ENCODE assay signal across 12 cellular contexts in the genomic region with DNA sequence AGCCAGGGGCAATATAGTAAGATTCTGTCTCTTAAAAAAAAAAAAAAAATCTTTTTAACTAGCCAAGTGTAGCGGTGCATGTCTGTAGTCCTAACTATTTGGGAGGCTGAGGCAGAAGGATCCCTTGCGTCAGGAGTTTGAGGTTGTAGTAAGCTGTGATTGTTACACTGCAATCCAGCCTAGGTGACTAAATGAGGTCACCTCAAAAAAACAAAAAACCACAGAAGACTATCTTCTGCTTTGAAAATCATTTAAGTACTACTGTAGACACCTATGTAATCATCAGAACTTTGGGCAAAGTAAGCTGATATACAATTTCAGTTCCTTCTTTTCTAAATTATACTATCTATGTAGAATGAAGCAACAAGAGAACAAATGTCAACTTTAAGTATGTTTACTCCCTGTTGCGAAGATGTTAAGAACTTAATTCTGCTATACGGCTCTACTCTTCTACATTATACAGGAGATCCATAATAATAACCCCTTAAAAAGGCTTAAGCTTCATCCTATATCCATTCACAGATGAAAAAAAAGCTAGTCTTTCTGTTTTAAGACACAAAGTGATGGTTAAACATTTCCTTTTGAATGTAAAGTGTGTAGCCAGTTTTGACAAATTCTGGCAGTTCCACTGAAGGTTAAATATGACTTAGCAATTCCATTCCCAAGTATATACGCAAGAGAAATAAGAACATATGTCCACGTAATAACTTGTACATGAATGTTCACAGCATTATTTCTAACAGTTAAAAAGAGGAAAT. TPM values are rescaled to one million over a fixed set of nuclear protein-coding genes. Genes with fewer than 3 reads are reported as not detected.
A peak's percentile ranks its signal among the peaks of the same experiment; 100 is the strongest.
DNase-seq lines count a peak whose midpoint lies in the region; ATAC-seq, FAIRE-seq and TF ChIP-seq lines count a peak whose summit lies in the region.
"Had no signal": no experiment of that assay in that cellular context is flagged by ENCODE, and none has a peak within 500 bp of the region (broad histone marks: within the 10 kb centered on the region; RNA-seq: fewer than 3 reads in every experiment).

No MANE protein-coding gene starts in this region.

- no peak for TF ChIP-seq RAD21 in HepG2 (CRISPR knock-in tag; IDR thresholded peaks at IDR 0.05)

- in situ Hi-C loops in HepG2 (cut with HindIII; ENCODE audit: extremely low pct_ligation_motif_present, low pct_unique_long_range_greater_than_20kb), result loop anchor here (25.0 kb wide), 1 partner anchor 1247 kb away; no protein-coding TSS in a partner anchor

- H3K9me3 ChIP-seq in SU-DHL-6 (ENCODE audit: insufficient read depth, low read length) (no peaks in the 10 kb centered on the region), HepG2 (ENCODE audit: low read length) (no peaks in the 10 kb centered on the region)
- H3K9me3 ChIP-seq: SJSA1 had no signal

- no peaks in the 10 kb centered on the region for H3K36me3 ChIP-seq in SU-DHL-6 (ENCODE audit: low read length)
- H3K36me3 ChIP-seq in HepG2 (replicated peaks in 1 of 2; ENCODE audit: control insufficient read depth in 1 of 2, insufficient read depth in 2 of 2, low read length in 2 of 2), result no peaks in the 10 kb centered on the region
- H3K36me3 ChIP-seq: SJSA1 had no signal

- 36% methylated on average over 6 of the region's 6 CpGs for WGBS in HepG2 (ENCODE audit: low lambda C conversion rate)

- DNase-seq in NCI-H187 (lab: John Stamatoyannopoulos, UW) (no peak), HepG2 (ENCODE audit: low spot score) (no peak), erythroblast (lab: John Stamatoyannopoulos, UW) (no peak), dorsolateral prefrontal cortex (no peak)
- DNase-seq: DND-41 had no signal

- H3K79me2 ChIP-seq in SU-DHL-6 (ENCODE audit: insufficient read depth, low read length) (no peaks in the 10 kb centered on the region), HepG2 (ENCODE audit: insufficient read depth, low read length) (no peaks in the 10 kb centered on the region)
- H3K79me2 ChIP-seq: parathyroid adenoma had no signal

- H3K4me3 ChIP-seq in SU-DHL-6 (ENCODE audit: insufficient read depth, low read length, poor library complexity, severe bottlenecking) (no peak overlapping the region), HepG2 (replicated peaks in 1 of 3; ENCODE audit: insufficient read depth in 1 of 3, low read depth in 2 of 3, low read length in 3 of 3) (no peak overlapping the region), dorsolateral prefrontal cortex (no peak overlapping the region)
- H3K4me3 ChIP-seq: SJSA1 had no signal

- H3K4me1 ChIP-seq in HepG2 (ENCODE audit: insufficient read depth, low read length), result no peaks in the 10 kb centered on the region
- H3K4me1 ChIP-seq: parathyroid adenoma, SJSA1 had no signal

- TF ChIP-seq CTCF in SU-DHL-6 (IDR thresholded peaks at IDR 0.05; ENCODE audit: insufficient read depth, low read length, poor library complexity, severe bottlenecking), result no peak
- no peak for TF ChIP-seq CTCF in HepG2 (CRISPR knock-in tag; IDR thresholded peaks at IDR 0.05)
- no peak for TF ChIP-seq CTCF in dorsolateral prefrontal cortex (IDR thresholded peaks at IDR 0.05 in 54 of 56, conservative IDR thresholded peaks at IDR 0.05 in 2 of 56; ENCODE audit: low read depth in 1 of 56, partially characterized antibody in 56 of 56)

- no peaks in the 10 kb centered on the region for H3K9me2 ChIP-seq in SU-DHL-6 (replicated peaks; ENCODE audit: insufficient read depth, low read length)

- H2AFZ ChIP-seq in SU-DHL-6 (ENCODE audit: low read depth, low read length, severe bottlenecking) (no peak overlapping the region), HepG2 (ENCODE audit: low read length) (no peak overlapping the region)
- H2AFZ ChIP-seq: parathyroid adenoma had no signal

- H3K27ac ChIP-seq in SU-DHL-6 (ENCODE audit: low read depth, low read length) (no peak overlapping the region), HepG2 (ENCODE audit: extremely low read length, insufficient read depth, low read length) (no peak overlapping the region), dorsolateral prefrontal cortex (no peak overlapping the region)
- H3K27ac ChIP-seq: parathyroid adenoma, SJSA1 had no signal

- POLR2A ChIA-PET in HepG2 (lab: Yijun Ruan, JAX), result no interaction called here

- FAIRE-seq in HepG2 (lab: Jason Lieb, UNC), result no peak

- TF ChIP-seq POLR2A in HepG2 (IDR thresholded peaks at IDR 0.05; ENCODE audit: insufficient read depth in 1 of 2, low read depth in 2 of 2, low read length in 2 of 2) (no peak), erythroblast (IDR thresholded peaks at IDR 0.05; ENCODE audit: low read length) (no peak)

- H4K20me1 ChIP-seq in SU-DHL-6 (ENCODE audit: low read depth, low read length), result no peaks in the 10 kb centered on the region
- no peaks in the 10 kb centered on the region for H4K20me1 ChIP-seq in HepG2 (ENCODE audit: insufficient read depth, low read length)

- CTCF ChIA-PET in HepG2 (lab: Yijun Ruan, JAX; ENCODE audit: low intra/inter-chr PET ratio, low total read pairs), result no interaction called here

- H3K27me3 ChIP-seq in SU-DHL-6 (ENCODE audit: low read length), result no peaks in the 10 kb centered on the region
- H3K27me3 ChIP-seq in HepG2 (ENCODE audit: control insufficient read depth in 1 of 2, insufficient read depth in 2 of 2, low read length in 2 of 2), result no peaks in the 10 kb centered on the region
- no peaks in the 10 kb centered on the region for H3K27me3 ChIP-seq in dorsolateral prefrontal cortex

- no peaks in the 10 kb centered on the region for H3F3A ChIP-seq in SU-DHL-6 (ENCODE audit: insufficient read depth)

- H3K4me2 ChIP-seq in SU-DHL-6 (ENCODE audit: low read depth, low read length, poor library complexity, severe bottlenecking), result peak overlapping the region; percentile 2
- H3K4me2 ChIP-seq in HepG2 (ENCODE audit: low read depth, low read length), result no peak overlapping the region

- H3K9ac ChIP-seq in SU-DHL-6 (ENCODE audit: low read length) (no peak overlapping the region), HepG2 (ENCODE audit: insufficient read depth, low read depth, low read length) (no peak overlapping the region)
- H3K9ac ChIP-seq: parathyroid adenoma had no signal

- no TSS peak for BruUV-seq in HepG2 (replicated peaks; lab: Mats Ljungman, UMichigan)

- intact Hi-C loops in HepG2 (cut with micrococcal nuclease; ENCODE audit: unreplicated experiment), result no loop called here
- intact Hi-C loops in dorsolateral prefrontal cortex (cut with DNase I), result no loop called here

- ATAC-seq in GM18858 (IDR thresholded peaks at IDR 0.05; ENCODE audit: unreplicated experiment) (peak; percentile 98), GM21367 (IDR thresholded peaks at IDR 0.05; ENCODE audit: unreplicated experiment) (peak; percentile 95), HG03060 (IDR thresholded peaks at IDR 0.05; ENCODE audit: low read depth, unreplicated experiment) (peak; percentile 94), HepG2 (no peak)
- ATAC-seq: left lobe of liver had no signal

- TF ChIP-seq EP300 in HepG2 (IDR thresholded peaks at IDR 0.05; ENCODE audit: low read depth in 2 of 2, low read length in 2 of 2) (no peak), HepG2 (CRISPR knock-in tag; IDR thresholded peaks at IDR 0.05; ENCODE audit: borderline replicate concordance) (no peak)

TF ChIP-seq in HepG2, 621 proteins besides CTCF, POLR2A, EP300 and RAD21 (continues in another document):
- TF ChIP-seq ZNF891 (CRISPR knock-in tag; IDR thresholded peaks at IDR 0.05), result no peak
- no peak for TF ChIP-seq CCDC6 (CRISPR knock-in tag; IDR thresholded peaks at IDR 0.05)
- TF ChIP-seq, protein P1, sequence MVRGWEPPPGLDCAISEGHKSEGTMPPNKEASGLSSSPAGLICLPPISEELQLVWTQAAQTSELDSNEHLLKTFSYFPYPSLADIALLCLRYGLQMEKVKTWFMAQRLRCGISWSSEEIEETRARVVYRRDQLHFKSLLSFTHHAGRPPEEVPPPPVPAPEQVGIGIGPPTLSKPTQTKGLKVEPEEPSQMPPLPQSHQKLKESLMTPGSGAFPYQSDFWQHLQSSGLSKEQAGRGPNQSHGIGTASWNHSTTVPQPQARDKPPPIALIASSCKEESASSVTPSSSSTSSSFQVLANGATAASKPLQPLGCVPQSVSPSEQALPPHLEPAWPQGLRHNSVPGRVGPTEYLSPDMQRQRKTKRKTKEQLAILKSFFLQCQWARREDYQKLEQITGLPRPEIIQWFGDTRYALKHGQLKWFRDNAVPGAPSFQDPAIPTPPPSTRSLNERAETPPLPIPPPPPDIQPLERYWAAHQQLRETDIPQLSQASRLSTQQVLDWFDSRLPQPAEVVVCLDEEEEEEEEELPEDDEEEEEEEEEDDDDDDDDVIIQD (CRISPR knock-in tag; IDR thresholded peaks at IDR 0.05; ENCODE audit: low read depth), result no peak

RNA-seq across cellular contexts. Expression of a gene that starts 15.2 kb away (rescaled TPM):
- total RNA-seq in HepG2 (2016; rRNA removed; fragmentation: Illumina TruSeq; extraction: Trizol) (not detected in 2 replicates), dorsolateral prefrontal cortex (under 1 TPM in 5 of 120 experiments, not detected in 115; 0.13 to 0.20 (median 0.13) TPM)
- total RNA-seq in HepG2 (2016; cell fraction: cytosol; rRNA removed; fragmentation: Illumina TruSeq; extraction: Trizol; ENCODE audit: low read depth), result not detected in 2 replicates
- total RNA-seq in HepG2 (2016; cell fraction: insoluble cytoplasmic fraction; rRNA removed; fragmentation: Illumina TruSeq; extraction: Trizol), result not detected in 2 replicates
- total RNA-seq in HepG2 (2016; cell fraction: membrane; rRNA removed; fragmentation: Illumina TruSeq; extraction: Trizol), result not detected in 2 replicates
- total RNA-seq in HepG2 (2016; cell fraction: nucleus; rRNA removed; fragmentation: Illumina TruSeq; extraction: Trizol), result not detected in 2 replicates
- polyA plus RNA-seq in HepG2 (2011; rRNA removed), result not detected in 2 replicates
- not detected in 2 replicates for polyA plus RNA-seq in HepG2 (2011; cell fraction: cytosol; rRNA removed)
- polyA plus RNA-seq in HepG2 (2011; cell fraction: nucleus; rRNA removed), result not detected in 2 replicates
- not detected in 2 replicates for polyA plus RNA-seq in HepG2 (2012)
- not detected in 2 replicates for polyA plus RNA-seq in HepG2 (2016; cell fraction: cytosol; fragmentation: Illumina TruSeq; extraction: Trizol; ENCODE audit: low read depth)
- polyA plus RNA-seq in HepG2 (2016; cell fraction: insoluble cytoplasmic fraction; fragmentation: Illumina TruSeq; extraction: Trizol; ENCODE audit: low read depth), result not detected in 2 replicates
- not detected in 2 replicates for polyA plus RNA-seq in HepG2 (2016; cell fraction: membrane; fragmentation: Illumina TruSeq; extraction: Trizol; ENCODE audit: low read depth)
- not detected in 2 replicates for polyA plus RNA-seq in HepG2 (2016; cell fraction: nucleus; fragmentation: Illumina TruSeq; extraction: Trizol; ENCODE audit: insufficient read depth, low read depth)
- polyA minus RNA-seq in HepG2 (2011; rRNA and poly(A)+ RNA removed; ENCODE audit: low replicate concordance), result not detected in 2 replicates
- polyA minus RNA-seq in HepG2 (2011; cell fraction: cytosol; rRNA and poly(A)+ RNA removed), result not detected in 2 replicates
- not detected in 2 replicates for polyA minus RNA-seq in HepG2 (2011; cell fraction: nucleus; rRNA and poly(A)+ RNA removed)
- total RNA-seq: left lobe of liver, SJSA1 had no signal
